ENCODE assay signal across 15 cellular contexts in the genomic region with DNA sequence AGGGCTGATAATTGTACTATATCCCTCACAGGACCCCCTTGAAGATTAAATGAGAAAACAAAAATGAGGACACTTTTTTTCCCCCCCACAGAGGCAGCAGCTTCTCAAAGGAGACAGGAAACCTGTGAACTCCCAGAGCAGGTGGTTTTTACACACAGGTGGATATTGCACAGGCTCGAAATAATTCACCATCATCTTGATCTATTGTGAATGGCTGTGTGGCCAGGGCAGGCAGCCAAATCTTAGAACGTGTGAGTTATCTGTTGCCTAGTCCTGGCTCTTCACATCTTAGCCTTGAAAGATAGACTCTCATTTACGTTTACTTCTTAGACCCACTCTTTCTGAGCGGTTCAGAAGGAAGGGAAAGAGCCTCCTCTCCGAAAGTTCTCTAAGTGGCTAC. TPM values are rescaled to one million over a fixed set of nuclear protein-coding genes. Genes with fewer than 3 reads are reported as not detected.
"Had no signal": no experiment of that assay in that cellular context is flagged by ENCODE, and none has a peak within 500 bp of the region (broad histone marks: within the 10 kb centered on the region; RNA-seq: fewer than 3 reads in every experiment).

No MANE protein-coding gene starts in this region.

- H3K36me3 ChIP-seq: left ventricle myocardium inferior, upper lobe of right lung had no signal

- H3K4me3 ChIP-seq: dorsolateral prefrontal cortex, mucosa of descending colon, upper lobe of right lung had no signal

- H3K9me3 ChIP-seq: left ventricle myocardium inferior, mucosa of descending colon, upper lobe of right lung had no signal

- ATAC-seq: upper lobe of right lung had no signal

- DNase-seq: activated CD4-positive, CD25-positive, alpha-beta regulatory T cell treated with anti-CD3 and anti-CD28 coated beads, Interleukin-2, amount 50 U/mL, for 72 hours; activated naive CD4-positive, alpha-beta T cell treated with anti-CD3 and anti-CD28 coated beads, Interleukin-2, amount 50 U/mL, for 16 hours; activated T-cell treated with anti-CD3 and anti-CD28 coated beads, Interleukin-2, amount 50 U/mL, for 1 hour; amniotic stem cell; dorsolateral prefrontal cortex; hippocampal formation; kidney; left ventricle myocardium inferior; posterior cingulate gyrus; stimulated activated CD4-positive, alpha-beta T cell treated with anti-CD3 and anti-CD28 coated beads, Interleukin-4, amount 100 ng/mL, for 1 hour; T-cell; T1000; upper lobe of right lung had no signal

- H3K9me3 Mint-ChIP-seq: natural killer cell treated with Interleukin-12 subunit alpha and Interleukin-12 subunit beta and Interleukin-15 and Interleukin-18, amount 100 ng/mL, for 72 hours; T-cell had no signal

- H3K27me3 ChIP-seq: dorsolateral prefrontal cortex had no signal

- H3K36me3 Mint-ChIP-seq: natural killer cell treated with Interleukin-12 subunit alpha and Interleukin-12 subunit beta and Interleukin-15 and Interleukin-18, amount 100 ng/mL, for 72 hours had no signal

- H3K27ac ChIP-seq: upper lobe of right lung had no signal

RNA-seq across cellular contexts. Expression of gene OLFML1, which starts 52.0 kb away (rescaled TPM):
- total RNA-seq: natural killer cell treated with Interleukin-12 subunit alpha and Interleukin-12 subunit beta and Interleukin-15 and Interleukin-18, amount 100 ng/mL, for 72 hours had no signal
